ENCODE assay signal across 8 cellular contexts in the genomic region with DNA sequence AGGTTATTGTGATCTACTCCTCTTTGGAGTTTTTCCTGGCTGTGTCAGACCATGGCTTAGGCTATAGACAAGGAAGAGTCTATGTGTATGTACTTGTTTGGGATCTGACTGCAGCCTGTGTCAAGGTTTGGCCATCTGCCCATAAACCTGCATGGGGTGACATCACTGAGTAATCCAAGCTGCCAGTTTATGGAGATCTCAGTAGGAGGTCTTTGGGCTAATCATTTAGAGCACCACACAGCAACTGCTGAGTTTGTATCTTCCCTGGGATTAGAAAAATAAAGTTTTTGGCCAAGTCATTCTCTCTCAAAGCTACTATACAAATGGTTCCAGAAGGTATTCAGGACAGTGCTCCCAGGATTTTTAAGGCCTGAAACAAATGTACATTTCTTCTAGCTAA.
DNase-seq lines count a peak whose midpoint lies in the region; ATAC-seq, FAIRE-seq and TF ChIP-seq lines count a peak whose summit lies in the region.
"Had no signal": no experiment of that assay in that cellular context is flagged by ENCODE, and none has a peak within 500 bp of the region (broad histone marks: within the 10 kb centered on the region; RNA-seq: fewer than 3 reads in every experiment).

No MANE protein-coding gene starts in this region.

- no peaks in the 10 kb centered on the region for H3K36me3 ChIP-seq in transverse colon

- in situ Hi-C loops in transverse colon (cut with MboI; ENCODE audit: low pct_ligation_motif_present in 1 of 4, low pct_unique_long_range_greater_than_20kb in 1 of 4, low sequenced_read_pairs in 3 of 4) = no loop called here

- no peak for FAIRE-seq in GM12891 (lab: Jason Lieb, UNC)

- H3K4me1 ChIP-seq in transverse colon = peaks cover 0 to 3% (median 1%) of the 10 kb centered on the region in 4 donors

- intact Hi-C loops in transverse colon (cut with DNase I; ENCODE audit: low total_unique reads) = no loop called here

- TF ChIP-seq CTCF in transverse colon (IDR thresholded peaks at IDR 0.05) = no peak

- H3K27ac ChIP-seq in transverse colon = no peak overlapping the region

- TF ChIP-seq EP300 in transverse colon (IDR thresholded peaks at IDR 0.05; ENCODE audit: low read depth) = no peak

- H3K4me3 ChIP-seq in transverse colon = no peak overlapping the region

- no peak for ATAC-seq in HG02870 (IDR thresholded peaks at IDR 0.05; ENCODE audit: unreplicated experiment)

- DNase-seq in HPDE6-E6E7 (ENCODE audit: extremely low spot score) (peak; percentile 94), NCI-H748 treated with DMSO at 0.1 percent for 48 hours (lab: John Stamatoyannopoulos, UW) (peak; percentile 90), erythroblast (lab: John Stamatoyannopoulos, UW) (peak; percentile 75 to 83), transverse colon (peak; percentile 14), GM12891 (ENCODE audit: insufficient read length, low spot score) (no peak)
- DNase-seq in activated T-cell treated with anti-CD3 and anti-CD28 coated beads, Interleukin-2, amount 50 U/mL, for 48 hours = no peak
- DNase-seq: NCI-H526 had no signal

- TF ChIP-seq POLR2A in erythroblast (IDR thresholded peaks at IDR 0.05; ENCODE audit: low read length) (no peak), transverse colon (IDR thresholded peaks at IDR 0.05) (no peak), GM12891 (IDR thresholded peaks at IDR 0.05; ENCODE audit: low read depth, low read length) (no peak)

- H3K9me3 ChIP-seq in transverse colon = no peaks in the 10 kb centered on the region

- no peaks in the 10 kb centered on the region for H3K27me3 ChIP-seq in transverse colon

TF ChIP-seq in GM12891, 5 proteins besides CTCF, POLR2A, EP300 and RAD21:
- TF ChIP-seq PAX5 (IDR thresholded peaks at IDR 0.05; ENCODE audit: insufficient read depth, low read length, severe bottlenecking) (no peak), TAF1 (IDR thresholded peaks at IDR 0.05; ENCODE audit: low read depth, low read length) (no peak), POU2F2 (IDR thresholded peaks at IDR 0.05; ENCODE audit: low read depth, low read length) (no peak), SPI1 (IDR thresholded peaks at IDR 0.05; ENCODE audit: low read depth, low read length) (no peak), POLR2AphosphoS5 (IDR thresholded peaks at IDR 0.05; ENCODE audit: low read depth, low read length) (no peak)
TF ChIP-seq in GM12891: peak in this region for 0.

Comparison
In these comparisons a context has a peak if more than half of its experiments do, and no peak if none do; other contexts are left out.
1. DNase-seq: peak in HPDE6-E6E7 (single experiment), NCI-H748 treated with DMSO at 0.1 percent for 48 hours (single experiment), erythroblast (2 of 2) and transverse colon (single experiment); none in GM12891 (single experiment) and activated T-cell treated with anti-CD3 and anti-CD28 coated beads, Interleukin-2, amount 50 U/mL, for 48 hours (0 of 2).